Comparison of ENCODE assay signal across 20 cellular contexts in the genomic region with DNA sequence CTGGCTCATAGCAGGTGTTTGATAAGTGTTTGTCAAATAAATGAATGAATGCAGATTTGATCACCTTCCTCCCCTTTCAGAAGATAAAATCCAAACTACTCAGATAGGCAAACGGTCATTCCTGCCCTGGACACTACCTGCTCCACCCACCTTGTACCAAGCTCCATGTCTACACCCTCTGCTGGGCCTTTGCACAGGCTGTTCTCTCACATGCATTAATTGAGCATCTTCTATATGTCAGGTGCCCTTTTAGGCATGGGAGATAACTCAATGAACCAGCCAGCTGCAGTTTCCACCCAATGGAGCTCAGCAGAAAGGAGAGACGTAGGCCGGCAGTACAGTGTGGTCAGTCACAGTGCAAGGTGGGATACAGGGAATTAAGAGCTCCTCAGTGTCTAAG.
DNase-seq lines count a peak whose midpoint lies in the region; ATAC-seq, FAIRE-seq and TF ChIP-seq lines count a peak whose summit lies in the region.
"Had no signal": no experiment of that assay in that cellular context is flagged by ENCODE, and none has a peak within 500 bp of the region (broad histone marks: within the 10 kb centered on the region; RNA-seq: fewer than 3 reads in every experiment).

No MANE protein-coding gene starts in this region.

- TF ChIP-seq CTCF in K562 (IDR thresholded peaks at IDR 0.05 in 2 of 3, conservative IDR thresholded peaks at IDR 0.05 in 1 of 3; ENCODE audit: insufficient read depth in 2 of 3, low read depth in 1 of 3, low read length in 3 of 3): no peak
- no peak for TF ChIP-seq CTCF in parathyroid adenoma (IDR thresholded peaks at IDR 0.05)

- no peak for TF ChIP-seq RAD21 in K562 (CRISPR knock-in tag; conservative IDR thresholded peaks at IDR 0.05 in 1 of 2, IDR thresholded peaks at IDR 0.05 in 1 of 2)

- no peak for FAIRE-seq in K562 (lab: Jason Lieb, UNC)

- H3K9ac ChIP-seq in BLaER1 treated with 17β-estradiol and CSF1 and Interleukin-3, amounts not matched to agents 10 nM and 100 nM: peak overlapping the region in 2 of 11 experiments; percentile 27 to 36; a peak in 2 of 22 replicates
- no peak overlapping the region for H3K9ac ChIP-seq in K562 (ENCODE audit: insufficient read depth in 1 of 2, low read depth in 2 of 2, low read length in 2 of 2)
- H3K9ac ChIP-seq in parathyroid adenoma: no peak overlapping the region
- H3K9ac ChIP-seq in Karpas-422 (ENCODE audit: low read length): no peak overlapping the region

- ATAC-seq in K562: no peak
- no peak for ATAC-seq in activated T-cell treated with anti-CD3 and anti-CD28 coated beads, Interleukin-2, amount 50 U/mL, for 4 hours
- ATAC-seq in GM18870 (IDR thresholded peaks at IDR 0.05; ENCODE audit: unreplicated experiment): no peak
- ATAC-seq: SK-N-SH treated with all-trans-retinoic acid at 6 μM for 48 hours had no signal

- intact Hi-C loops in K562 (cut with micrococcal nuclease): loop anchor here (2.0 kb wide), 3 partner anchors 53 to 187 kb away; no protein-coding TSS in a partner anchor

- H3K36me3 Mint-ChIP-seq in activated T-cell treated with anti-CD3 and anti-CD28 coated beads, Interleukin-2, amount 50 U/mL, for 4 hours (ENCODE audit: insufficient read depth): no peaks in the 10 kb centered on the region
- H3K36me3 Mint-ChIP-seq: CD4-positive, alpha-beta memory T cell had no signal

- no peaks in the 10 kb centered on the region for H3K27me3 ChIP-seq in BLaER1 treated with 17β-estradiol and CSF1 and Interleukin-3, amounts not matched to agents 10 nM and 100 nM
- no peaks in the 10 kb centered on the region for H3K27me3 ChIP-seq in K562 (ENCODE audit: control insufficient read depth in 2 of 2, insufficient read depth in 2 of 2, low read length in 2 of 2)
- H3K27me3 ChIP-seq in parathyroid adenoma (ENCODE audit: control insufficient read depth, insufficient read depth, low read length): no peaks in the 10 kb centered on the region
- H3K27me3 ChIP-seq in Karpas-422 (ENCODE audit: low read length): no peaks in the 10 kb centered on the region

- H3K9me1 ChIP-seq in K562 (ENCODE audit: control insufficient read depth, insufficient read depth, low read length): peaks cover 2% of the 10 kb centered on the region

- no peaks in the 10 kb centered on the region for H3K79me2 ChIP-seq in K562 (ENCODE audit: control insufficient read depth, insufficient read depth, low read length)
- H3K79me2 ChIP-seq in parathyroid adenoma: no peaks in the 10 kb centered on the region
- no peaks in the 10 kb centered on the region for H3K79me2 ChIP-seq in Karpas-422 (ENCODE audit: low read length)

- peaks cover 22% of the 10 kb centered on the region for H3K4me1 Mint-ChIP-seq in activated T-cell treated with anti-CD3 and anti-CD28 coated beads, Interleukin-2, amount 50 U/mL, for 4 hours (ENCODE audit: low read depth)

- POLR2A ChIA-PET in K562 (lab: Yijun Ruan, JAX): interaction anchor here (0.5 to 1.8 kb wide), 6 partner anchors 10 to 121 kb away, joined by 3 to 7 read pairs (median 4); no protein-coding TSS in a partner anchor

- DNase-seq in NCI-H146 (lab: John Stamatoyannopoulos, UW) (peak; percentile 29), K562 (ENCODE audit: extremely low read depth in 1 of 4, low spot score in 3 of 4) (no peak), Karpas-422 (no peak), NCI-H345 treated with DMSO at 0.1 percent for 48 hours (lab: John Stamatoyannopoulos, UW; ENCODE audit: unreplicated experiment) (no peak)
- no peak for DNase-seq in activated T-cell treated with anti-CD3 and anti-CD28 coated beads, Interleukin-2, amount 50 U/mL, for 4 hours
- DNase-seq: ACHN; AML-193; CD4-positive, alpha-beta memory T cell; DND-41; GDM1; IMR-90; NCI-H1105; NCI-H187; NCI-H446; SHP77 treated with DMSO at 0.1 percent for 48 hours; T-helper 1 cell had no signal

- BruUV-seq in K562 (replicated peaks; lab: Mats Ljungman, UMichigan): no TSS peak

- 56% methylated on average over 3 of the region's 3 CpGs for WGBS in K562 (ENCODE audit: insufficient coverage, low coverage, missing lambda C conversion rate)

- H3K4me2 ChIP-seq in BLaER1 treated with 17β-estradiol and CSF1 and Interleukin-3, amounts not matched to agents 10 nM and 100 nM: peak overlapping the region; percentile 56 to 87 (median 66)
- H3K4me2 ChIP-seq in K562 (ENCODE audit: insufficient read depth, low read length): peak overlapping the region; percentile 17; the same call in 1 of the 2 replicates
- no peak overlapping the region for H3K4me2 ChIP-seq in parathyroid adenoma (ENCODE audit: low read length)
- H3K4me2 ChIP-seq in Karpas-422 (ENCODE audit: low read depth, low read length, poor library complexity, severe bottlenecking): no peak overlapping the region

- H2AFZ ChIP-seq in K562 (ENCODE audit: low read depth, low read length) (no peak overlapping the region), parathyroid adenoma (peak overlapping the region; percentile 31), Karpas-422 (ENCODE audit: low read length) (no peak overlapping the region)

- CTCF ChIA-PET in K562 (lab: Yijun Ruan, JAX; ENCODE audit: low intra/inter-chr PET ratio): no interaction called here

- H4K20me1 ChIP-seq in BLaER1 treated with 17β-estradiol and CSF1 and Interleukin-3, amounts not matched to agents 10 nM and 100 nM: no peaks in the 10 kb centered on the region
- H4K20me1 ChIP-seq in K562 (replicated peaks; ENCODE audit: control insufficient read depth, insufficient read depth, low read length) (no peaks in the 10 kb centered on the region), Karpas-422 (ENCODE audit: insufficient read depth, low read depth, low read length) (no peaks in the 10 kb centered on the region)

- no peaks in the 10 kb centered on the region for H3K9me2 ChIP-seq in Karpas-422 (replicated peaks; ENCODE audit: insufficient read depth, low read length)

- H3K9me3 ChIP-seq in BLaER1 treated with 17β-estradiol and CSF1 and Interleukin-3, amounts not matched to agents 10 nM and 100 nM (replicated peaks in 1 of 11): no peaks in the 10 kb centered on the region
- H3K9me3 ChIP-seq in K562 (replicated peaks; ENCODE audit: control insufficient read depth, insufficient read depth, low read depth, low read length) (no peaks in the 10 kb centered on the region), parathyroid adenoma (ENCODE audit: control insufficient read depth, low read length) (no peaks in the 10 kb centered on the region), Karpas-422 (ENCODE audit: low read length) (no peaks in the 10 kb centered on the region)

- H3K4me3 ChIP-seq in BLaER1 treated with 17β-estradiol and CSF1 and Interleukin-3, amounts not matched to agents 10 nM and 100 nM: no peak overlapping the region
- H3K4me3 ChIP-seq in K562 (no peak overlapping the region), parathyroid adenoma (ENCODE audit: low read depth, low read length) (no peak overlapping the region), Karpas-422 (ENCODE audit: low read length) (no peak overlapping the region)

- H3K27me3 Mint-ChIP-seq in activated T-cell treated with anti-CD3 and anti-CD28 coated beads, Interleukin-2, amount 50 U/mL, for 4 hours (ENCODE audit: low read depth): no peaks in the 10 kb centered on the region
- H3K27me3 Mint-ChIP-seq: CD4-positive, alpha-beta memory T cell had no signal

- H3K36me3 ChIP-seq in BLaER1 treated with 17β-estradiol and CSF1 and Interleukin-3, amounts not matched to agents 10 nM and 100 nM: no peaks in the 10 kb centered on the region
- no peaks in the 10 kb centered on the region for H3K36me3 ChIP-seq in K562 (ENCODE audit: control insufficient read depth, insufficient read depth, low read length)
- H3K36me3 ChIP-seq in parathyroid adenoma (ENCODE audit: control insufficient read depth, insufficient read depth, low read length): no peaks in the 10 kb centered on the region
- H3K36me3 ChIP-seq in Karpas-422 (ENCODE audit: insufficient read depth, low read length): no peaks in the 10 kb centered on the region

- no peak for TF ChIP-seq EP300 in K562 (IDR thresholded peaks at IDR 0.05; ENCODE audit: low read length)

- H3K9me3 Mint-ChIP-seq in activated T-cell treated with anti-CD3 and anti-CD28 coated beads, Interleukin-2, amount 50 U/mL, for 4 hours: no peaks in the 10 kb centered on the region
- H3K9me3 Mint-ChIP-seq: CD4-positive, alpha-beta memory T cell had no signal

- no peak for TF ChIP-seq POLR2A in K562 (conservative IDR thresholded peaks at IDR 0.05)

- in situ Hi-C loops in K562 (cut with MboI): loop anchor here (10.0 kb wide), 1 partner anchor 99 kb away; the partner anchor contains the start of gene CPEB4

- H3K4me1 ChIP-seq in BLaER1 treated with 17β-estradiol and CSF1 and Interleukin-3, amounts not matched to agents 10 nM and 100 nM: peaks cover 75 to 97% (median 90%) of the 10 kb centered on the region in 10 experiments
- H3K4me1 ChIP-seq in K562 (replicated peaks in 1 of 2; ENCODE audit: control insufficient read depth in 2 of 2, insufficient read depth in 2 of 2, low read length in 2 of 2) (peaks cover 24 to 49% of the 10 kb centered on the region in 2 experiments; a peak in 4 of 5 replicates), parathyroid adenoma (peaks cover 18% of the 10 kb centered on the region), Karpas-422 (ENCODE audit: low read length) (peaks cover 25% of the 10 kb centered on the region)

- peak overlapping the region in 8 of 11 experiments; percentile 38 to 66 (median 58); a peak in 12 of 22 replicates for H3K27ac ChIP-seq in BLaER1 treated with 17β-estradiol and CSF1 and Interleukin-3, amounts not matched to agents 10 nM and 100 nM
- H3K27ac ChIP-seq in K562 (ENCODE audit: extremely low read depth, low read depth, low read length): no peak overlapping the region
- H3K27ac ChIP-seq in parathyroid adenoma: no peak overlapping the region
- no peak overlapping the region for H3K27ac ChIP-seq in Karpas-422 (ENCODE audit: low read length)

- H3K4me3 Mint-ChIP-seq in activated T-cell treated with anti-CD3 and anti-CD28 coated beads, Interleukin-2, amount 50 U/mL, for 4 hours: no peak overlapping the region
- H3K4me3 Mint-ChIP-seq: CD4-positive, alpha-beta memory T cell had no signal

TF ChIP-seq in K562, 482 proteins besides CTCF, POLR2A, EP300 and RAD21 (continues in another document):
- TF ChIP-seq IRF1 (CRISPR knock-in tag; IDR thresholded peaks at IDR 0.05; ENCODE audit: borderline replicate concordance): no peak

Comparison
In these comparisons a context has a peak if more than half of its experiments do, and no peak if none do; other contexts are left out.
1. H3K27ac ChIP-seq: peak in BLaER1 treated with 17β-estradiol and CSF1 and Interleukin-3, amounts not matched to agents 10 nM and 100 nM (8 of 11); none in K562 (single experiment), parathyroid adenoma (single experiment) and Karpas-422 (single experiment).
2. H3K4me2 ChIP-seq: peak in BLaER1 treated with 17β-estradiol and CSF1 and Interleukin-3, amounts not matched to agents 10 nM and 100 nM (11 of 11) and K562 (single experiment); none in parathyroid adenoma (single experiment) and Karpas-422 (single experiment).